In genomic region chr10:12350167-12350872, GRCh38 we compare ENCODE assay signal across 8 cellular contexts. TPM values are rescaled to one million over a fixed set of nuclear protein-coding genes. Genes with fewer than 3 reads are reported as not detected.
A peak's percentile ranks its signal among the peaks of the same experiment; 100 is the strongest.
DNase-seq lines count a peak whose midpoint lies in the region; ATAC-seq, FAIRE-seq and TF ChIP-seq lines count a peak whose summit lies in the region.

No MANE protein-coding gene starts in this region.

- 0 out of 2 replicates have a peak, but pooled peaks have one; percentile 23 for TF ChIP-seq RAD21 in GM12878 (IDR thresholded peaks at IDR 0.05; ENCODE audit: insufficient read depth, low read depth, low read length)

- peak; percentile 45 for ATAC-seq in HG03378 (IDR thresholded peaks at IDR 0.05; ENCODE audit: unreplicated experiment)
- peak; percentile 65 for ATAC-seq in GM12878
- ATAC-seq in sciatic nerve, result peak; percentile 40
- no peak for ATAC-seq in GM18861 (IDR thresholded peaks at IDR 0.05; ENCODE audit: unreplicated experiment)
- ATAC-seq in GM18517 (IDR thresholded peaks at IDR 0.05; ENCODE audit: unreplicated experiment), result no peak

- TF ChIP-seq EP300 in GM12878 (IDR thresholded peaks at IDR 0.05; ENCODE audit: borderline replicate concordance in 1 of 2, control insufficient read depth in 1 of 2, low read depth in 2 of 2, low read length in 2 of 2), result no peak

- DNase-seq in GM13976 (ENCODE audit: low spot score) (peak; percentile 71), T-helper 2 cell (peak; percentile 15 to 80 (median 27)), GM12878 (ENCODE audit: low read depth, low spot score) (no peak), iPS DF 6.9 (ENCODE audit: low read depth, low spot score) (no peak), sciatic nerve (ENCODE audit: low spot score) (peak; percentile 62)

- POLR2A ChIA-PET in GM12878 (lab: Charles Lee), result interaction anchor here (0.5 to 2.3 kb wide), 7 partner anchors 9 to 134 kb away, joined by 3 to 10 read pairs (median 5); no protein-coding TSS in a partner anchor

- WGBS in GM12878 (ENCODE audit: insufficient coverage, insufficient replicate concordance, low lambda C conversion rate, missing lambda C conversion rate), result under 1% methylated on average over 47 of the region's 47 CpGs
- no CpG with 5 or more reads among the region's 47 CpGs for WGBS in iPS DF 6.9 (ENCODE audit: insufficient coverage, insufficient read length)

- H3K27me3 ChIP-seq in GM12878 (replicated peaks in 1 of 2; ENCODE audit: control insufficient read depth in 2 of 2, insufficient read depth in 2 of 2, low read length in 1 of 2), result no peaks in the 10 kb centered on the region
- peaks cover 17% of the 10 kb centered on the region for H3K27me3 ChIP-seq in iPS DF 6.9 (ENCODE audit: control insufficient read depth, insufficient read depth, low read length)

- peak overlapping the region; percentile 74 for H3K9ac ChIP-seq in GM12878 (ENCODE audit: control insufficient read depth, insufficient read depth, low read length)

- RAD21 ChIA-PET in GM12878 (lab: Charles Lee; ENCODE audit: unreplicated experiment), result interaction anchor here (0.7 to 6.7 kb wide), 19 partner anchors 9 to 350 kb away, joined by 3 to 59 read pairs (median 4); no protein-coding TSS in a partner anchor

- no peaks in the 10 kb centered on the region for H4K20me1 ChIP-seq in GM12878 (ENCODE audit: control insufficient read depth, insufficient read depth)

- H2AFZ ChIP-seq in GM12878 (ENCODE audit: control insufficient read depth, low read depth, low read length), result peak overlapping the region; percentile 64

- TF ChIP-seq CTCF in GM13976 (IDR thresholded peaks at IDR 0.05; ENCODE audit: borderline replicate concordance, control extremely low read depth, extremely low read depth, insufficient read depth, missing control alignments), result no peak
- 0 out of 6 replicates have a peak, but pooled peaks of 1 of the 3 experiments have one; percentile 16 for TF ChIP-seq CTCF in GM12878 (IDR thresholded peaks at IDR 0.05 in 2 of 3, conservative IDR thresholded peaks at IDR 0.05 in 1 of 3; ENCODE audit: control insufficient read depth in 2 of 3, extremely low read depth in 1 of 3, insufficient read depth in 1 of 3, low read depth in 3 of 3, low read length in 3 of 3)

- peaks cover 38% of the 10 kb centered on the region for H3K4me1 ChIP-seq in GM12878 (ENCODE audit: control insufficient read depth, insufficient read depth, low read length)
- H3K4me1 ChIP-seq in iPS DF 6.9 (ENCODE audit: control insufficient read depth, insufficient read depth, low read length), result no peaks in the 10 kb centered on the region; the same call in 1 of the 2 replicates

- H3K79me2 ChIP-seq in GM12878 (ENCODE audit: control insufficient read depth, insufficient read depth, low read length), result peaks cover 35% of the 10 kb centered on the region

- H3K4me3 ChIP-seq in GM12878, result peak overlapping the region; percentile 92
- H3K4me3 ChIP-seq in iPS DF 6.9 (ENCODE audit: low read length), result peak overlapping the region; percentile 53; the same call in 1 of the 2 replicates

- FAIRE-seq in GM12878 (lab: Jason Lieb, UNC), result peak; percentile 82

- CTCF ChIA-PET in GM12878 (lab: Yijun Ruan, JAX), result interaction anchor here (0.6 to 6.7 kb wide), 8 partner anchors 10 to 359 kb away, joined by 3 to 63 read pairs (median 3); no protein-coding TSS in a partner anchor

- peak overlapping the region; percentile 51 for H3K27ac ChIP-seq in GM12878 (ENCODE audit: control insufficient read depth, insufficient read depth)
- H3K27ac ChIP-seq in iPS DF 6.9 (ENCODE audit: low read length), result no peak overlapping the region

- no peaks in the 10 kb centered on the region for H3K36me3 ChIP-seq in GM12878 (ENCODE audit: control insufficient read depth in 2 of 2, insufficient read depth in 2 of 2, low read length in 1 of 2)
- no peaks in the 10 kb centered on the region for H3K36me3 ChIP-seq in iPS DF 6.9 (ENCODE audit: control insufficient read depth, insufficient read depth, low read length)

- no TSS peak for BruUV-seq in GM12878 (replicated peaks; lab: Mats Ljungman, UMichigan)

- SMC1A ChIA-PET in GM12878 (lab: Charles Lee; ENCODE audit: uncharacterized antibody, unreplicated experiment), result interaction anchor here (0.6 to 11.7 kb wide), 14 partner anchors 10 to 307 kb away, joined by 3 to 68 read pairs (median 4); no protein-coding TSS in a partner anchor

- H3K4me2 ChIP-seq in GM12878 (ENCODE audit: control insufficient read depth, insufficient read depth), result peak overlapping the region; percentile 94

- intact Hi-C loops in GM12878 (cut with micrococcal nuclease; ENCODE audit: unreplicated experiment), result loop anchor here (2.0 to 10.0 kb wide), 4 partner anchors 16 to 364 kb away; no protein-coding TSS in a partner anchor
- intact Hi-C loops in sciatic nerve (cut with DNase I), result no loop called here

- in situ Hi-C loops in GM13976 (cut with MboI; ENCODE audit: low sequenced_read_pairs, unreplicated experiment), result no loop called here
- in situ Hi-C loops in GM12878 (cut with MboI), result no loop called here

- H3K9me3 ChIP-seq in GM12878 (replicated peaks; ENCODE audit: control insufficient read depth, insufficient read depth, low read length) (no peaks in the 10 kb centered on the region), iPS DF 6.9 (ENCODE audit: control insufficient read depth, insufficient read depth, low read length) (no peaks in the 10 kb centered on the region)

- peak; percentile 62; the same call in 1 of the 2 replicates for TF ChIP-seq POLR2A in GM12878 (IDR thresholded peaks at IDR 0.05; ENCODE audit: low read depth, low read length)

TF ChIP-seq in GM12878, 131 proteins besides CTCF, POLR2A, EP300 and RAD21 (continues in another document):
- TF ChIP-seq BHLHE40 (IDR thresholded peaks at IDR 0.05; ENCODE audit: borderline replicate concordance in 1 of 2, low read depth in 2 of 2, low read length in 1 of 2), result peak in 1 of 2 experiments; percentile 74; a peak in 2 of 4 replicates
- no peak for TF ChIP-seq ELK1 (IDR thresholded peaks at IDR 0.05; ENCODE audit: low read depth, low read length)
- no peak for TF ChIP-seq IRF5 (IDR thresholded peaks at IDR 0.05; ENCODE audit: borderline replicate concordance)
- no peak for TF ChIP-seq PKNOX1 (IDR thresholded peaks at IDR 0.05)
- no peak for TF ChIP-seq RFX5 (IDR thresholded peaks at IDR 0.05; ENCODE audit: low read depth, low read length)
- no peak for TF ChIP-seq ZNF622 (IDR thresholded peaks at IDR 0.05)
- TF ChIP-seq MTA3 (IDR thresholded peaks at IDR 0.05; ENCODE audit: borderline replicate concordance, low read length), result peak; percentile 75; the same call in 1 of the 2 replicates
- TF ChIP-seq TCF12 (IDR thresholded peaks at IDR 0.05; ENCODE audit: low read depth, low read length), result 0 out of 2 replicates have a peak, but pooled peaks have one; percentile 1
- TF ChIP-seq SUZ12 (IDR thresholded peaks at IDR 0.05; ENCODE audit: unreplicated experiment), result no peak
- TF ChIP-seq SIX5 (IDR thresholded peaks at IDR 0.05; ENCODE audit: low read depth, low read length, severe bottlenecking), result no peak
- TF ChIP-seq GATAD2B (conservative IDR thresholded peaks at IDR 0.05; ENCODE audit: low read depth), result peak; percentile 90
- peak; percentile 71 for TF ChIP-seq POLR2AphosphoS5 (IDR thresholded peaks at IDR 0.05; ENCODE audit: low read length)

RNA-seq across cellular contexts. Expression of gene CAMK1D, which starts 1.0 kb away (rescaled TPM):
- 70.4 and 80.7 TPM in 2 replicates for total RNA-seq in GM12878 (2013; cell fraction: nucleolus; rRNA removed)
- total RNA-seq in GM12878 (2014; rRNA removed) (12.3 and 14.2 TPM in 2 replicates), GM12878 (2014; rRNA removed; fragmentation: Illumina TruSeq; extraction: Trizol) (14.6 and 15.0 TPM in 2 replicates), GM12878 (2021) (35.5 and 37.0 TPM in 2 replicates), sciatic nerve (27.1 TPM)
- 10.3 TPM for polyA plus RNA-seq in GM12878 (2011; ENCODE audit: low read depth)
- polyA plus RNA-seq in GM12878 (2011; rRNA removed) (12.3 and 14.4 TPM in 2 replicates), GM12878 (2014; fragmentation: Illumina TruSeq; extraction: Trizol) (25.9 and 30.3 TPM in 2 replicates), GM12878 (2014; fragmentation: Nextera tagmentation; extraction: Ambion mirVana) (1 to 10 TPM; 2.1 to 5.5 TPM), GM12878 (2014; rRNA removed) (19.5 and 19.6 TPM in 2 replicates), GM12878 (2016; fragmentation: Nextera tagmentation; extraction: Ambion mirVana) (10 to 100 TPM in 1 of 2 experiments, 1 to 10 TPM in 1; 3.5 to 20.0 TPM)
- polyA plus RNA-seq in GM12878 (2011; cell fraction: cytosol; rRNA removed), result 11.2 and 14.2 TPM in 2 replicates
- 11.2 and 12.9 TPM in 2 replicates for polyA plus RNA-seq in GM12878 (2011; cell fraction: nucleus; rRNA removed)
- 13.4 and 15.8 TPM in 2 replicates for polyA plus RNA-seq in GM12878 (2012)
- 11.3 and 16.2 TPM in 2 replicates for polyA minus RNA-seq in GM12878 (2011; rRNA and poly(A)+ RNA removed)
- polyA minus RNA-seq in GM12878 (2011; cell fraction: cytosol; rRNA and poly(A)+ RNA removed), result 4.8 and 6.5 TPM in 2 replicates
- 3.9 and 5.7 TPM in 2 replicates for polyA minus RNA-seq in GM12878 (2011; cell fraction: nucleus; rRNA and poly(A)+ RNA removed)

Comparison
In these comparisons a context has a peak if more than half of its experiments do, and no peak if none do; other contexts are left out.
1. DNase-seq: peak in GM13976 (single experiment), T-helper 2 cell (5 of 5) and sciatic nerve (single experiment); none in GM12878 (single experiment) and iPS DF 6.9 (single experiment).
2. ATAC-seq: peak in HG03378 (single experiment), GM12878 (single experiment) and sciatic nerve (single experiment); none in GM18861 (single experiment) and GM18517 (single experiment).